In genomic region chrX:102934624-102935023, GRCh38 we compare ENCODE assay signal across 8 cellular contexts. TPM values are rescaled to one million over a fixed set of nuclear protein-coding genes. Genes with fewer than 3 reads are reported as not detected.
DNase-seq lines count a peak whose midpoint lies in the region; ATAC-seq and TF ChIP-seq lines count a peak whose summit lies in the region.

No MANE protein-coding gene starts in this region.

- no peaks in the 10 kb centered on the region for H3K27me3 ChIP-seq in SU-DHL-6 (ENCODE audit: low read length)
- H3K27me3 ChIP-seq in colonic mucosa = no peaks in the 10 kb centered on the region

- peak; percentile 27 for TF ChIP-seq CTCF in SU-DHL-6 (IDR thresholded peaks at IDR 0.05; ENCODE audit: insufficient read depth, low read length, poor library complexity, severe bottlenecking)
- TF ChIP-seq CTCF in colonic mucosa (IDR thresholded peaks at IDR 0.05) = peak; percentile 73

- H3K4me1 ChIP-seq in colonic mucosa = no peaks in the 10 kb centered on the region

- no peaks in the 10 kb centered on the region for H3K79me2 ChIP-seq in SU-DHL-6 (ENCODE audit: insufficient read depth, low read length)

- no peaks in the 10 kb centered on the region for H3K9me2 ChIP-seq in SU-DHL-6 (replicated peaks; ENCODE audit: insufficient read depth, low read length)

- peak; percentile 0 for DNase-seq in NCI-H1436 (lab: John Stamatoyannopoulos, UW)
- no peak for DNase-seq in NCI-H1436 treated with DMSO at 0.1 percent for 48 hours (lab: John Stamatoyannopoulos, UW)
- peak; percentile 18 for DNase-seq in HCEC 1CT
- DNase-seq in colonic mucosa = peak; percentile 24
- DNase-seq in myocyte (ENCODE audit: low read depth) = peak; percentile 20

- H3F3A ChIP-seq in SU-DHL-6 (ENCODE audit: insufficient read depth) = no peaks in the 10 kb centered on the region

- ATAC-seq in HG02642 (IDR thresholded peaks at IDR 0.05; ENCODE audit: poor library complexity, unreplicated experiment) (no peak), GM19467 (IDR thresholded peaks at IDR 0.05; ENCODE audit: unreplicated experiment) (no peak)

- H2AFZ ChIP-seq in SU-DHL-6 (ENCODE audit: low read depth, low read length, severe bottlenecking) = no peak overlapping the region

- no peaks in the 10 kb centered on the region for H3K9me3 ChIP-seq in SU-DHL-6 (ENCODE audit: insufficient read depth, low read length)
- H3K9me3 ChIP-seq in colonic mucosa = no peaks in the 10 kb centered on the region

- no peak overlapping the region for H3K4me2 ChIP-seq in SU-DHL-6 (ENCODE audit: low read depth, low read length, poor library complexity, severe bottlenecking)

- no peaks in the 10 kb centered on the region for H4K20me1 ChIP-seq in SU-DHL-6 (ENCODE audit: low read depth, low read length)

- H3K4me3 ChIP-seq in SU-DHL-6 (ENCODE audit: insufficient read depth, low read length, poor library complexity, severe bottlenecking) = no peak overlapping the region
- no peak overlapping the region for H3K4me3 ChIP-seq in colonic mucosa

- no peak overlapping the region for H3K9ac ChIP-seq in SU-DHL-6 (ENCODE audit: low read length)
- no peak overlapping the region for H3K9ac ChIP-seq in colonic mucosa (ENCODE audit: low read depth in 2 of 2, low read length in 2 of 2)

- intact Hi-C loops in colonic mucosa (cut with DNase I) = no loop called here

- H3K36me3 ChIP-seq in SU-DHL-6 (ENCODE audit: low read length) (no peaks in the 10 kb centered on the region), colonic mucosa (no peaks in the 10 kb centered on the region)

- H3K27ac ChIP-seq in SU-DHL-6 (ENCODE audit: low read depth, low read length) (no peak overlapping the region), colonic mucosa (no peak overlapping the region)

RNA-seq across cellular contexts. Expression of gene RAB40AL, which starts 2.4 kb away (rescaled TPM):
- total RNA-seq in colonic mucosa (under 1 TPM in 1 of 2 donors, not detected in 1; 0.74 TPM), myocyte (0.43 TPM in 1 of 2 replicates, not detected in the other)
- 0.37 TPM for polyA plus RNA-seq in myocyte (2012)
